9 cellular contexts compared by ENCODE assay signal in genomic region chr11:4072668-4073285, GRCh38. TPM values are rescaled to one million over a fixed set of nuclear protein-coding genes. Genes with fewer than 3 reads are reported as not detected.
DNase-seq lines count a peak whose midpoint lies in the region; ATAC-seq and TF ChIP-seq lines count a peak whose summit lies in the region.
"Had no signal": no experiment of that assay in that cellular context is flagged by ENCODE, and none has a peak within 500 bp of the region (broad histone marks: within the 10 kb centered on the region; RNA-seq: fewer than 3 reads in every experiment).

No MANE protein-coding gene starts in this region.

- peak; percentile 90 for ATAC-seq in naive thymus-derived CD4-positive, alpha-beta T cell
- no peak for ATAC-seq in GM18517 (IDR thresholded peaks at IDR 0.05; ENCODE audit: unreplicated experiment)

- peaks cover 11 to 51% (median 37%) of the 10 kb centered on the region in 4 donors for H3K4me1 ChIP-seq in esophagus muscularis mucosa
- H3K4me1 ChIP-seq in naive thymus-derived CD4-positive, alpha-beta T cell (ENCODE audit: control insufficient read depth in 2 of 2, insufficient read depth in 2 of 2, low read length in 2 of 2) = peaks cover 8 to 25% of the 10 kb centered on the region in 2 donors

- CTCF ChIA-PET in activated CD4-positive, alpha-beta memory T cell treated with anti-CD3 and anti-CD28 coated beads for 36 hours (lab: Charles Lee) = interaction anchor here (0.8 to 14.8 kb wide), 61 partner anchors 9 to 440 kb away, joined by 3 to 756 read pairs (median 7); partner anchors contain the start of genes PGAP2, RHOG and STIM1
- CTCF ChIA-PET in naive thymus-derived CD4-positive, alpha-beta T cell (lab: Charles Lee) = interaction anchor here (0.5 to 8.3 kb wide), 50 partner anchors 8 to 353 kb away, joined by 3 to 164 read pairs (median 5); partner anchors contain the start of genes PGAP2, RHOG and STIM1

- H3K4me3 ChIP-seq in esophagus muscularis mucosa = no peak overlapping the region
- H3K4me3 ChIP-seq in naive thymus-derived CD4-positive, alpha-beta T cell (ENCODE audit: low read length) = no peak overlapping the region
- H3K4me3 ChIP-seq: BLaER1 had no signal

- peak; percentile 79 to 91 (median 87) for TF ChIP-seq CTCF in esophagus muscularis mucosa (IDR thresholded peaks at IDR 0.05)

- TF ChIP-seq EP300 in esophagus muscularis mucosa (IDR thresholded peaks at IDR 0.05) = no peak

- H3K27ac Mint-ChIP-seq in activated CD4-positive, alpha-beta memory T cell treated with anti-CD3 and anti-CD28 coated beads for 36 hours = peak overlapping the region; percentile 65
- H3K27ac Mint-ChIP-seq in naive thymus-derived CD4-positive, alpha-beta T cell = peak overlapping the region; percentile 7 to 92 (median 85)

- peaks cover 7% of the 10 kb centered on the region for H3K36me3 Mint-ChIP-seq in activated CD4-positive, alpha-beta memory T cell treated with anti-CD3 and anti-CD28 coated beads for 36 hours
- peaks cover 5 to 36% (median 22%) of the 10 kb centered on the region in 5 donors for H3K36me3 Mint-ChIP-seq in naive thymus-derived CD4-positive, alpha-beta T cell

- no peaks in the 10 kb centered on the region for H3K9me3 ChIP-seq in esophagus muscularis mucosa
- H3K9me3 ChIP-seq in naive thymus-derived CD4-positive, alpha-beta T cell (ENCODE audit: control insufficient read depth in 2 of 3, low read length in 3 of 3) = no peaks in the 10 kb centered on the region
- H3K9me3 ChIP-seq: BLaER1 had no signal

- no peak overlapping the region for H3K4me3 Mint-ChIP-seq in activated CD4-positive, alpha-beta memory T cell treated with anti-CD3 and anti-CD28 coated beads for 36 hours
- H3K4me3 Mint-ChIP-seq in naive thymus-derived CD4-positive, alpha-beta T cell = no peak overlapping the region

- intact Hi-C loops in activated CD4-positive, alpha-beta memory T cell treated with anti-CD3 and anti-CD28 coated beads for 36 hours (cut with micrococcal nuclease) = loop anchor here (1.0 kb wide), 2 partner anchors 218 to 223 kb away; no protein-coding TSS in a partner anchor
- intact Hi-C loops in esophagus muscularis mucosa (cut with DNase I) = loop anchor here (1.0 kb wide), 2 partner anchors 217 to 222 kb away; partner anchors contain the start of gene STIM1
- intact Hi-C loops in naive thymus-derived CD4-positive, alpha-beta T cell (cut with micrococcal nuclease) = loop anchor here (1.0 to 5.0 kb wide), 12 partner anchors 18 to 360 kb away; partner anchors contain the start of gene PGAP2 (in 1 of the 2)

- H3K27me3 ChIP-seq in esophagus muscularis mucosa = no peaks in the 10 kb centered on the region
- H3K27me3 ChIP-seq in naive thymus-derived CD4-positive, alpha-beta T cell (ENCODE audit: control insufficient read depth in 2 of 2, insufficient read depth in 2 of 2, low read length in 2 of 2) = no peaks in the 10 kb centered on the region
- H3K27me3 ChIP-seq: BLaER1 had no signal

- peak overlapping the region in 2 of 4 donors; percentile 23 to 24 for H3K27ac ChIP-seq in esophagus muscularis mucosa (replicated peaks in 1 of 4)
- H3K27ac ChIP-seq in naive thymus-derived CD4-positive, alpha-beta T cell (ENCODE audit: low read depth, low read length) = peak overlapping the region; percentile 55
- H3K27ac ChIP-seq: BLaER1 had no signal

- no peaks in the 10 kb centered on the region for H3K27me3 Mint-ChIP-seq in activated CD4-positive, alpha-beta memory T cell treated with anti-CD3 and anti-CD28 coated beads for 36 hours
- no peaks in the 10 kb centered on the region for H3K27me3 Mint-ChIP-seq in naive thymus-derived CD4-positive, alpha-beta T cell

- 6% methylated on average over 4 of the region's 4 CpGs for WGBS in esophagus muscularis mucosa

- peaks cover 39% of the 10 kb centered on the region for H3K4me1 Mint-ChIP-seq in activated CD4-positive, alpha-beta memory T cell treated with anti-CD3 and anti-CD28 coated beads for 36 hours (ENCODE audit: low read depth)
- H3K4me1 Mint-ChIP-seq in naive thymus-derived CD4-positive, alpha-beta T cell = peaks cover 32 to 78% (median 74%) of the 10 kb centered on the region in 7 donors

- peak; percentile 76 for DNase-seq in SIG-M5 treated with dmso at 0.1 percent for 504 hours (lab: John Stamatoyannopoulos, UW; ENCODE audit: unreplicated experiment)
- no peak for DNase-seq in SIG-M5 (lab: John Stamatoyannopoulos, UW)
- peak; percentile 17 for DNase-seq in HK-2 (ENCODE audit: unreplicated experiment)
- DNase-seq in NCI-H526 (lab: John Stamatoyannopoulos, UW) = peak; percentile 66 to 84
- DNase-seq in activated CD4-positive, alpha-beta memory T cell treated with anti-CD3 and anti-CD28 coated beads for 36 hours = peak; percentile 48
- no peak for DNase-seq in esophagus muscularis mucosa (ENCODE audit: extremely low spot score)
- DNase-seq in naive thymus-derived CD4-positive, alpha-beta T cell = peak in 7 of 9 donors; percentile 58 to 80 (median 75)

- H3K36me3 ChIP-seq in esophagus muscularis mucosa = peaks cover 0 to 14% (median 11%) of the 10 kb centered on the region in 4 donors
- H3K36me3 ChIP-seq in naive thymus-derived CD4-positive, alpha-beta T cell (ENCODE audit: control insufficient read depth in 2 of 3, insufficient read depth in 3 of 3, low read length in 3 of 3) = peaks cover 6 to 32% (median 8%) of the 10 kb centered on the region in 3 experiments

- no peak for TF ChIP-seq POLR2A in esophagus muscularis mucosa (IDR thresholded peaks at IDR 0.05; ENCODE audit: low read depth)

- POLR2A ChIA-PET in activated CD4-positive, alpha-beta memory T cell treated with anti-CD3 and anti-CD28 coated beads for 36 hours (lab: Charles Lee) = interaction anchor here (0.9 to 2.9 kb wide), 6 partner anchors 218 to 247 kb away, joined by 3 to 15 read pairs (median 3); partner anchors contain the start of gene STIM1
- POLR2A ChIA-PET in naive thymus-derived CD4-positive, alpha-beta T cell (lab: Charles Lee) = interaction anchor here (0.5 to 8.6 kb wide), 19 partner anchors 7 to 289 kb away, joined by 3 to 110 read pairs (median 4); partner anchors contain the start of genes RHOG, RRM1 and STIM1

- no peaks in the 10 kb centered on the region for H3K9me3 Mint-ChIP-seq in activated CD4-positive, alpha-beta memory T cell treated with anti-CD3 and anti-CD28 coated beads for 36 hours
- H3K9me3 Mint-ChIP-seq in naive thymus-derived CD4-positive, alpha-beta T cell = no peaks in the 10 kb centered on the region

RNA-seq across cellular contexts. Expression of gene RRM1, which starts 21.8 kb away (rescaled TPM):
- 100 to 1,000 TPM; 201 to 203 TPM for total RNA-seq in activated CD4-positive, alpha-beta memory T cell treated with anti-CD3 and anti-CD28 coated beads for 36 hours
- 10 to 100 TPM; 26.6 to 44.0 (median 41.0) TPM for total RNA-seq in esophagus muscularis mucosa
- 100 to 1,000 TPM in 1 of 5 experiments, 10 to 100 TPM in 4; 33.6 to 140 (median 40.3) TPM for total RNA-seq in naive thymus-derived CD4-positive, alpha-beta T cell
- 10 to 100 TPM; 36.2 to 36.6 TPM for polyA plus RNA-seq in naive thymus-derived CD4-positive, alpha-beta T cell

Comparison
In these comparisons a context has a peak if more than half of its experiments do, and no peak if none do; other contexts are left out.
1. DNase-seq: peak in SIG-M5 treated with dmso at 0.1 percent for 504 hours (single experiment), HK-2 (single experiment), NCI-H526 (2 of 2), activated CD4-positive, alpha-beta memory T cell treated with anti-CD3 and anti-CD28 coated beads for 36 hours (single experiment) and naive thymus-derived CD4-positive, alpha-beta T cell (7 of 9); none in SIG-M5 (single experiment) and esophagus muscularis mucosa (single experiment).